8 cellular contexts compared by ENCODE assay signal in genomic region chr4:118034061-118034785, GRCh38. TPM values are rescaled to one million over a fixed set of nuclear protein-coding genes. Genes with fewer than 3 reads are reported as not detected.
A peak's percentile ranks its signal among the peaks of the same experiment; 100 is the strongest.
DNase-seq lines count a peak whose midpoint lies in the region; ATAC-seq and TF ChIP-seq lines count a peak whose summit lies in the region.

Gene NDST3 (plus strand): TSS chr4:118034486. CDS start chr4:118053911, 19,425 bp downstream.

- peak within 1 kb of the TSS; percentile 68 for H3K9ac ChIP-seq in HUES64 (ENCODE audit: low read depth, low read length)

- peak; percentile 62 for ATAC-seq in GM19043 (IDR thresholded peaks at IDR 0.05; ENCODE audit: low read depth, unreplicated experiment)

- TF ChIP-seq CTCF in cardiac fibroblast (IDR thresholded peaks at IDR 0.05; ENCODE audit: low read depth, low read length) = peak; percentile 25

- no peaks in the 10 kb centered on the region for H3K36me3 ChIP-seq in HUES64 (ENCODE audit: insufficient read depth, low read length)

- no peaks in the 10 kb centered on the region; the same call in none of the 2 replicates for H3K4me1 ChIP-seq in HUES64 (ENCODE audit: insufficient read depth, low read length)

- H3K4me3 ChIP-seq in HUES64 (ENCODE audit: low read length) (peak within 1 kb of the TSS; percentile 77), cardiac fibroblast (replicated peaks in 1 of 2; ENCODE audit: low read depth in 2 of 2, low read length in 2 of 2) (peak within 1 kb of the TSS; percentile 32 to 43)

- 8% methylated on average over 10 of the region's 11 CpGs for whole genome bisulfite sequencing in HUES64

- no peaks in the 10 kb centered on the region for H3K9me3 ChIP-seq in HUES64 (ENCODE audit: insufficient read depth, low read depth, low read length)

- in situ Hi-C loops in Caki2 (cut with HindIII; ENCODE audit: low pct_unique_long_range_greater_than_20kb, low sequenced_read_pairs) = no loop called here

- peaks cover 9% of the 10 kb centered on the region for H3K27me3 ChIP-seq in HUES64 (ENCODE audit: insufficient read depth, low read length)

- DNase-seq in Caki2 (ENCODE audit: low read depth) (peak; percentile 67), OCI-M1 (lab: John Stamatoyannopoulos, UW) (peak; percentile 81), cardiac fibroblast (ENCODE audit: low read depth in 2 of 2) (peak; percentile 41 to 45), kidney glomerular epithelial cell (lab: John Stamatoyannopoulos, UW) (peak; percentile 61), substantia nigra (lab: John Stamatoyannopoulos, UW) (peak in 46 of 49 donors; percentile 2 to 86 (median 48)), amniotic stem cell (lab: John Stamatoyannopoulos, UW) (no peak)

- no peak within 1 kb of the TSS for H3K27ac ChIP-seq in HUES64 (ENCODE audit: low read depth, low read length)
- H3K27ac ChIP-seq in substantia nigra (ENCODE audit: low read depth, low read length, poor library complexity, severe bottlenecking) = no peak within 1 kb of the TSS

RNA-seq across cellular contexts. Expression of gene NDST3, which starts in this region (rescaled TPM):
- total RNA-seq in Caki2 (2014; rRNA removed; shearing (Covaris generic); ENCODE audit: low replicate concordance) = 3.0 TPM in 1 of 2 replicates, not detected in the other
- 1.2 TPM for polyA plus RNA-seq in HUES64 (2013, experiment 1 of 2)
- polyA plus RNA-seq in HUES64 (2013, experiment 2 of 2) = 0.95 TPM
